In the genomic region with DNA sequence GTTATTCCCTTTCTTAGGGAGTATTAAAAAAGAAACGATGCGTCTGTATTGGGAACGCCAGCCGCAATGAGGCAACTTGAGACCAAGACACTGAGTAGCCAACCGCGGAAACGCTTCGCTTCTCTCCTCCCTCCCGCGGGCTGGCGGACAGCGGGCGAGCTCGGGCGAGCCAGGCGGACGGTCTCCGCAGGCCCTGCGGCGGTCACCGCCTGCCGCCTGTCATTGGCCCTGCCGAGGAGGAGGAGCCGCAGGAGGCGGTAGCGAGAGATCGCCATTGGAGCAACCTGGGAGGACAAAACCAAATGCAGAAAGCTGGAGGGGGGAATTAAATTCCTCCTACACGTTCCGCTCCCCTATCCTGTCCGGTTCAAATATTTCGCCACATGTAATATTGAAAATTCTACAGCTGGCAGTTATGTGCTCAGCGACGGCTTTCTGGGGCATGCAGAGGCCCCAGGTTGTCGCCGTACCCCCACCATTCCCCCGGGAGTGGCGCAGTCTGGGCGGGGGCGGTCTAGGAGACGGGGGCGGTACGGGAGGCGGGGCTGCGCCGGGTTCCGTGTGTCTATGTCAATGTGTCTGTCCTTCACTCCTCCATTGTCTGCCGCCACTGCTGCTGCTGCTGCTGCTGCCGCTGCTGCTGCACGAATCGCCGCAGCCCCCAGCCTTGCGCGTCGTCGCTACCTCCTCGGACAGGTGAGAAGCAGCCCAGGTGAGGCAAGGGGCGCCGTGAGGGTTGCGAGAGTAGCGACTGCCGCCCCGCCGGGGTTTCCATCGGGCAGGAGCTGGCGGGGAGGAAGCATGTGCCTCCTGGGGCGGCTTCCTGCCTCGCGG, we compare ENCODE assay signal across 8 cellular contexts. TPM values are rescaled to one million over a fixed set of nuclear protein-coding genes. Genes with fewer than 3 reads are reported as not detected.
DNase-seq lines count a peak whose midpoint lies in the region; ATAC-seq, FAIRE-seq and TF ChIP-seq lines count a peak whose summit lies in the region.

A gene (minus strand): TSS at position 162 of the 834 bp plus-strand sequence. CDS start 181 bp downstream, outside the sequence.
A gene (plus strand): TSS at position 589 of the 834 bp plus-strand sequence. CDS start 19,263 bp downstream, outside the sequence.

- peak; percentile 97 for DNase-seq in AG20443 (ENCODE audit: low spot score)
- peak; percentile 96 for DNase-seq in NCI-H460 (ENCODE audit: extremely low read depth, low read depth)
- DNase-seq in activated CD4-positive, alpha-beta T cell treated with anti-CD3 and anti-CD28 coated beads for 24 hours (ENCODE audit: low read depth in 2 of 2), result peak; percentile 80 to 86
- peak; percentile 96 for DNase-seq in cerebellum (ENCODE audit: low spot score)
- peak; percentile 98 for DNase-seq in kidney
- peak; percentile 84 for DNase-seq in stimulated activated CD4-positive, alpha-beta T cell treated with anti-CD3 and anti-CD28 coated beads, Interleukin-15, amount 100 ng/mL, for 1 hour (ENCODE audit: low read depth in 1 of 2, low spot score in 1 of 2)

- H3K27ac ChIP-seq in kidney (ENCODE audit: low read depth in 2 of 2, low read length in 2 of 2), result peak within 1 kb of the TSS; percentile 97

- peak within 1 kb of the TSS; percentile 82 to 86 for H3K9ac ChIP-seq in kidney (ENCODE audit: low read length in 2 of 2)

- no peaks in the 10 kb centered on the region for H3K36me3 ChIP-seq in kidney (ENCODE audit: control insufficient read depth in 1 of 2, insufficient read depth in 2 of 2, low read length in 2 of 2)

- no peaks in the 10 kb centered on the region for H3K9me3 ChIP-seq in kidney (ENCODE audit: control insufficient read depth in 1 of 2, low read length in 2 of 2)

- peak; percentile 11 for TF ChIP-seq CTCF in kidney (IDR thresholded peaks at IDR 0.05; ENCODE audit: borderline replicate concordance, extremely low read depth, insufficient read depth)

- peak; percentile 93 for ATAC-seq in GM19043 (IDR thresholded peaks at IDR 0.05; ENCODE audit: low read depth, unreplicated experiment)
- peak; percentile 98 for ATAC-seq in HG03432 (IDR thresholded peaks at IDR 0.05; ENCODE audit: unreplicated experiment)

- intact Hi-C loops in kidney (cut with DNase I), result no loop called here

- peaks cover 0 to 16% of the 10 kb centered on the region in 2 donors for H3K4me1 ChIP-seq in kidney (ENCODE audit: control insufficient read depth in 1 of 2, insufficient read depth in 1 of 2, low read depth in 1 of 2, low read length in 2 of 2)

- peak within 1 kb of the TSS; percentile 77 to 84 for H3K4me3 ChIP-seq in kidney (ENCODE audit: low read length in 2 of 2)

- peak; percentile 35 for FAIRE-seq in kidney (lab: Jason Lieb, UNC)

RNA-seq across cellular contexts. Expression of the first gene that starts in this region (rescaled TPM):
- total RNA-seq in NCI-H460 (2014; rRNA removed; shearing (Covaris generic)), result 11.0 and 13.7 TPM in 2 replicates
- polyA plus RNA-seq in NCI-H460 (2014; cell fraction: nucleus; rRNA removed), result 18.2 and 22.5 TPM in 2 replicates
- total RNA-seq in cerebellum (37.8 TPM), kidney (21.9 TPM)
- 19.3 TPM for polyA plus RNA-seq in kidney (ENCODE audit: insufficient read depth, low read depth, low replicate concordance)

RNA-seq across cellular contexts. Expression of the second gene that starts in this region (rescaled TPM):
- total RNA-seq in NCI-H460 (2014; rRNA removed; shearing (Covaris generic)), result 198 and 204 TPM in 2 replicates
- polyA plus RNA-seq in NCI-H460 (2014; cell fraction: nucleus; rRNA removed), result 175 and 183 TPM in 2 replicates
- total RNA-seq in cerebellum (65.6 TPM), kidney (49.1 TPM)
- polyA plus RNA-seq in kidney (ENCODE audit: insufficient read depth, low read depth, low replicate concordance), result 24.8 TPM

Comparison
In these comparisons a context has a peak if more than half of its experiments do, and no peak if none do; other contexts are left out.
1. Peak in every context shown above with its lines: DNase-seq, ATAC-seq, H3K4me3 ChIP-seq and H3K27ac ChIP-seq.